Comparison of ENCODE assay signal across 1 cellular context in the genomic region with DNA sequence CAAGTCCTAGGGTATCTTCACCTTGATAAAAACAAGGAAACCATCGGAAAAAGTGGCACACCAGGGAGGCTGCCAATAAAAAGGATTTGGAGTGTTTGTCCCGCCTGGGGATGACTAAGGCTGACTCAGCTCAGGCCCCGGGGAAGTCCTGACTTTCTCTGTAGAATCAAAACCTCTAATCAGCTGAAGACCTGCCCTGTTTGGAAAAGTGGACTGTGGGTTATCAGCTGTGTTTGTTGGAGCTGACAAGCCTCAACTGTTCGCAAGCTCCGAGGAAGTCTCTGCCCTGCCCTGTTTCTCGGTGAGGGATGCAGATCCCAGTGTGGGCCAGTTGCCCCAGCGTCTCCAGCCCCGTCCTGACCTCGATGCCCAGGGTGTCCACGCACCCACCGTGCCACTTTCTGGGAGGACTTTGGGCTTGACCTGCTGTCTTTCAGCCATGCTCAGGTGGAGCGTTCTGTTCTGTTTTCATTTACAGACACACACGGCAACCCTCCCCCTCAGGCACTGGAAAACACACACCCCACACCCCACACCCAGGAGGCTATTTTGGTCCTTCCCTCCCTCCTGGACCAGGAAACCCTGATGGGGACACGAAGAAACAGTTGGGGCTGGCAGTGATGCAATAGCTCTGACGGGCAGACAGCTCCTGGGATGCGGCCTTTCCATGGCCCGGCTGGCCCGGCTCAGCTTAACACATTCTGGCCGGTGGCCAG.
TF ChIP-seq lines count a peak whose summit lies in the region.

No MANE protein-coding gene starts in this region.

TF ChIP-seq in HepG2, 621 proteins besides CTCF, POLR2A, EP300 and RAD21 (continued from another document and continues in another):
- TF ChIP-seq, protein P1, sequence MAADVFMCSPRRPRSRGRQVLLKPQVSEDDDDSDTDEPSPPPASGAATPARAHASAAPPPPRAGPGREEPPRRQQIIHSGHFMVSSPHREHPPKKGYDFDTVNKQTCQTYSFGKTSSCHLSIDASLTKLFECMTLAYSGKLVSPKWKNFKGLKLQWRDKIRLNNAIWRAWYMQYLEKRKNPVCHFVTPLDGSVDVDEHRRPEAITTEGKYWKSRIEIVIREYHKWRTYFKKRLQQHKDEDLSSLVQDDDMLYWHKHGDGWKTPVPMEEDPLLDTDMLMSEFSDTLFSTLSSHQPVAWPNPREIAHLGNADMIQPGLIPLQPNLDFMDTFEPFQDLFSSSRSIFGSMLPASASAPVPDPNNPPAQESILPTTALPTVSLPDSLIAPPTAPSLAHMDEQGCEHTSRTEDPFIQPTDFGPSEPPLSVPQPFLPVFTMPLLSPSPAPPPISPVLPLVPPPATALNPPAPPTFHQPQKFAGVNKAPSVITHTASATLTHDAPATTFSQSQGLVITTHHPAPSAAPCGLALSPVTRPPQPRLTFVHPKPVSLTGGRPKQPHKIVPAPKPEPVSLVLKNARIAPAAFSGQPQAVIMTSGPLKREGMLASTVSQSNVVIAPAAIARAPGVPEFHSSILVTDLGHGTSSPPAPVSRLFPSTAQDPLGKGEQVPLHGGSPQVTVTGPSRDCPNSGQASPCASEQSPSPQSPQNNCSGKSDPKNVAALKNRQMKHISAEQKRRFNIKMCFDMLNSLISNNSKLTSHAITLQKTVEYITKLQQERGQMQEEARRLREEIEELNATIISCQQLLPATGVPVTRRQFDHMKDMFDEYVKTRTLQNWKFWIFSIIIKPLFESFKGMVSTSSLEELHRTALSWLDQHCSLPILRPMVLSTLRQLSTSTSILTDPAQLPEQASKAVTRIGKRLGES (CRISPR knock-in tag; IDR thresholded peaks at IDR 0.05; ENCODE audit: borderline replicate concordance): no peak
- no peak for TF ChIP-seq CBX5 (CRISPR knock-in tag; IDR thresholded peaks at IDR 0.05; ENCODE audit: borderline replicate concordance)
- no peak for TF ChIP-seq ZFP62 (CRISPR knock-in tag; IDR thresholded peaks at IDR 0.05)
- TF ChIP-seq KIAA2018 (CRISPR knock-in tag; IDR thresholded peaks at IDR 0.05; ENCODE audit: borderline replicate concordance): no peak
- no peak for TF ChIP-seq RBAK (CRISPR knock-in tag; IDR thresholded peaks at IDR 0.05)
- TF ChIP-seq, protein P2, sequence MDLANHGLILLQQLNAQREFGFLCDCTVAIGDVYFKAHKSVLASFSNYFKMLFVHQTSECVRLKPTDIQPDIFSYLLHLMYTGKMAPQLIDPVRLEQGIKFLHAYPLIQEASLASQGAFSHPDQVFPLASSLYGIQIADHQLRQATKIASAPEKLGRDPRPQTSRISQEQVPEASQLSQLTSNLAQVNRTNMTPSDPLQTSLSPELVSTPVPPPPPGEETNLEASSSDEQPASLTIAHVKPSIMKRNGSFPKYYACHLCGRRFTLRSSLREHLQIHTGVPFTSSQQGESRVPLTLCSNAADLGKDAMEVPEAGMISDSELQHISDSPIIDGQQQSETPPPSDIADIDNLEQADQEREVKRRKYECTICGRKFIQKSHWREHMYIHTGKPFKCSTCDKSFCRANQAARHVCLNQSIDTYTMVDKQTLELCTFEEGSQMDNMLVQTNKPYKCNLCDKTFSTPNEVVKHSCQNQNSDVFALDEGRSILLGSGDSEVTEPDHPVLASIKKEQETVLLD (CRISPR knock-in tag; IDR thresholded peaks at IDR 0.05; ENCODE audit: low read depth): no peak
- TF ChIP-seq SNAPC2 (CRISPR knock-in tag; IDR thresholded peaks at IDR 0.05): no peak
- TF ChIP-seq, protein P3, sequence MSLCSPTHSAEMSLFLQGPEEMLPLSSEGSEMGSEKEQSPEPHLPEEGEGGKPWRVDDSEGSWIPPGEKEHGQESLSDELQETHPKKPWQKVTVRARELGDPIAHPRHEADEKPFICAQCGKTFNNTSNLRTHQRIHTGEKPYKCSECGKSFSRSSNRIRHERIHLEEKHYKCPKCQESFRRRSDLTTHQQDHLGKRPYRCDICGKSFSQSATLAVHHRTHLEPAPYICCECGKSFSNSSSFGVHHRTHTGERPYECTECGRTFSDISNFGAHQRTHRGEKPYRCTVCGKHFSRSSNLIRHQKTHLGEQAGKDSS (CRISPR knock-in tag; IDR thresholded peaks at IDR 0.05; ENCODE audit: borderline replicate concordance, low read depth): no peak
- TF ChIP-seq, protein P4, sequence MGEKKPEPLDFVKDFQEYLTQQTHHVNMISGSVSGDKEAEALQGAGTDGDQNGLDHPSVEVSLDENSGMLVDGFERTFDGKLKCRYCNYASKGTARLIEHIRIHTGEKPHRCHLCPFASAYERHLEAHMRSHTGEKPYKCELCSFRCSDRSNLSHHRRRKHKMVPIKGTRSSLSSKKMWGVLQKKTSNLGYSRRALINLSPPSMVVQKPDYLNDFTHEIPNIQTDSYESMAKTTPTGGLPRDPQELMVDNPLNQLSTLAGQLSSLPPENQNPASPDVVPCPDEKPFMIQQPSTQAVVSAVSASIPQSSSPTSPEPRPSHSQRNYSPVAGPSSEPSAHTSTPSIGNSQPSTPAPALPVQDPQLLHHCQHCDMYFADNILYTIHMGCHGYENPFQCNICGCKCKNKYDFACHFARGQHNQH (CRISPR knock-in tag; IDR thresholded peaks at IDR 0.05): no peak
- no peak for TF ChIP-seq ZNF281 (CRISPR knock-in tag; IDR thresholded peaks at IDR 0.05; ENCODE audit: borderline replicate concordance)
- peak; percentile 37; the same call in 1 of the 2 replicates for TF ChIP-seq RXRA (CRISPR knock-in tag; IDR thresholded peaks at IDR 0.05)
- no peak for TF ChIP-seq ZNF10 (CRISPR knock-in tag; IDR thresholded peaks at IDR 0.05; ENCODE audit: borderline replicate concordance, low read depth)
- TF ChIP-seq FIP1L1 (IDR thresholded peaks at IDR 0.05; ENCODE audit: borderline replicate concordance, insufficient read depth, low read depth, low read length): no peak
- TF ChIP-seq ZNF367 (CRISPR knock-in tag; IDR thresholded peaks at IDR 0.05; ENCODE audit: borderline replicate concordance): no peak
- no peak for TF ChIP-seq ZNF749 (CRISPR knock-in tag; IDR thresholded peaks at IDR 0.05; ENCODE audit: borderline replicate concordance)
- TF ChIP-seq ZNF17 (CRISPR knock-in tag; IDR thresholded peaks at IDR 0.05): no peak
- TF ChIP-seq E2F2 (CRISPR knock-in tag; IDR thresholded peaks at IDR 0.05; ENCODE audit: borderline replicate concordance): no peak
- TF ChIP-seq NFIB (CRISPR knock-in tag; IDR thresholded peaks at IDR 0.05; ENCODE audit: borderline replicate concordance): no peak
- no peak for TF ChIP-seq NKX3-1 (CRISPR knock-in tag; IDR thresholded peaks at IDR 0.05)
- TF ChIP-seq ZNF644 (CRISPR knock-in tag; IDR thresholded peaks at IDR 0.05; ENCODE audit: low read depth): no peak
- TF ChIP-seq ZBTB38 (CRISPR knock-in tag; IDR thresholded peaks at IDR 0.05): no peak
- no peak for TF ChIP-seq HBP1 (CRISPR knock-in tag; IDR thresholded peaks at IDR 0.05; ENCODE audit: low read depth)
- no peak for TF ChIP-seq ZNF878 (CRISPR knock-in tag; IDR thresholded peaks at IDR 0.05)
- TF ChIP-seq ZBTB37 (CRISPR knock-in tag; IDR thresholded peaks at IDR 0.05): no peak
- TF ChIP-seq TCF7L2 (IDR thresholded peaks at IDR 0.05; ENCODE audit: low read depth, low read length): no peak
- TF ChIP-seq ZNF713 (CRISPR knock-in tag; IDR thresholded peaks at IDR 0.05): 0 out of 2 replicates have a peak, but pooled peaks have one; percentile 19
